8 cellular contexts compared by ENCODE assay signal in the genomic region with DNA sequence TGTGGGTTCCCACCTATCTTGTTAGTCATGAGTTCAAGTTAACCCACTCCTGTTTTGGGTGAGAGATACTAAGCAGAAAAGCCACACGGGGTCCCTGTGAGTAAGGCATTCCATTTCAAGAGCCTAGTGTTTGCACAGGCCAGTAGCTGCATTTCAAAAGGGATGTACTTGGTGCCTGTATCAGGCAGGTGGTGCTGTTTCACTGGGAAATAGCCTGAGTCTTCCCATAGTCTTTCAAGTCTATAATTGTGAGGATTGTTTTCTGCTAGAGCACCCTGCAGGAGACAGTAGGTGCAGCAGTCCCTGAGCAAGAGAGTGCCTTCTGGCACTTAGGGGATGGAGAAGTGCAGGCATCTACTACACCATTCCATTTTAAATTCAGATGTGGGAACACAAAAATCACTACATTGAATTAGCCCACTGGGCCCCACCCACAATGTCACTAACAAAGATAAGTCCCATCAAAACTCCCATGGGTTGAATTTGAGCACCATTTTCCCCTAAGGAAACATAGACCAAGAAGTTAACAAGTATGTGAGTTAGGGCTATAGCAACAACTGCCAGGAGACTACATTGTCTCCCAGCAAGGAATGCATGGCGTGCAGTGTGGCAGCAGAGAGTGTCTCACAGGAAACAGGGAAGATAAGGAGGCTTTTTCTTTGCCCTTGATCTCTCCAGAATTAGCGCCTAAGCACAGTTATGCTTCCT.
DNase-seq lines count a peak whose midpoint lies in the region; ATAC-seq and TF ChIP-seq lines count a peak whose summit lies in the region.

No MANE protein-coding gene starts in this region.

- peak; percentile 97 for ATAC-seq in HG02852 (IDR thresholded peaks at IDR 0.05; ENCODE audit: unreplicated experiment)
- peak; percentile 92 for ATAC-seq in left lobe of liver
- ATAC-seq in stimulated activated memory B cell treated with anti-CD40 and anti-IgM and Interleukin-4, amounts not matched to agents 10 μg/mL and 1 μg/mL and 100 μg/mL, for 72 hours: peak; percentile 71

- in situ Hi-C loops in GM13976 (cut with MboI; ENCODE audit: low sequenced_read_pairs, unreplicated experiment): no loop called here

- no peaks in the 10 kb centered on the region for H3K4me1 Mint-ChIP-seq in chondrocyte (ENCODE audit: low read depth)
- no peaks in the 10 kb centered on the region for H3K4me1 Mint-ChIP-seq in stimulated activated memory B cell treated with anti-CD40 and anti-IgM and Interleukin-4, amounts not matched to agents 10 μg/mL and 1 μg/mL and 100 μg/mL, for 72 hours

- no peaks in the 10 kb centered on the region for H3K9me3 Mint-ChIP-seq in chondrocyte (ENCODE audit: low read depth)
- H3K9me3 Mint-ChIP-seq in stimulated activated memory B cell treated with anti-CD40 and anti-IgM and Interleukin-4, amounts not matched to agents 10 μg/mL and 1 μg/mL and 100 μg/mL, for 72 hours: no peaks in the 10 kb centered on the region

- no peak overlapping the region for H3K27ac Mint-ChIP-seq in chondrocyte (ENCODE audit: unreplicated experiment)
- H3K27ac Mint-ChIP-seq in stimulated activated memory B cell treated with anti-CD40 and anti-IgM and Interleukin-4, amounts not matched to agents 10 μg/mL and 1 μg/mL and 100 μg/mL, for 72 hours: no peak overlapping the region

- peaks cover 15% of the 10 kb centered on the region for H3K27me3 Mint-ChIP-seq in chondrocyte (ENCODE audit: low read depth)
- no peaks in the 10 kb centered on the region for H3K27me3 Mint-ChIP-seq in stimulated activated memory B cell treated with anti-CD40 and anti-IgM and Interleukin-4, amounts not matched to agents 10 μg/mL and 1 μg/mL and 100 μg/mL, for 72 hours

- DNase-seq in AG08395 (ENCODE audit: low spot score) (peak; percentile 83), GM13976 (ENCODE audit: low spot score) (peak; percentile 21), NCI-H1105 (lab: John Stamatoyannopoulos, UW) (peak; percentile 4), SW 1271 (lab: John Stamatoyannopoulos, UW) (peak; percentile 77 to 89), chondrocyte (ENCODE audit: low spot score) (no peak), left lobe of liver (ENCODE audit: low spot score) (peak; percentile 47)

- H3K36me3 Mint-ChIP-seq in chondrocyte (ENCODE audit: low read depth): no peaks in the 10 kb centered on the region
- no peaks in the 10 kb centered on the region for H3K36me3 Mint-ChIP-seq in stimulated activated memory B cell treated with anti-CD40 and anti-IgM and Interleukin-4, amounts not matched to agents 10 μg/mL and 1 μg/mL and 100 μg/mL, for 72 hours

- TF ChIP-seq CTCF in GM13976 (IDR thresholded peaks at IDR 0.05; ENCODE audit: borderline replicate concordance, control extremely low read depth, extremely low read depth, insufficient read depth, missing control alignments) (peak; percentile 56), chondrocyte (IDR thresholded peaks at IDR 0.05) (peak; percentile 82)

- no peak overlapping the region for H3K4me3 Mint-ChIP-seq in chondrocyte (ENCODE audit: unreplicated experiment)
- H3K4me3 Mint-ChIP-seq in stimulated activated memory B cell treated with anti-CD40 and anti-IgM and Interleukin-4, amounts not matched to agents 10 μg/mL and 1 μg/mL and 100 μg/mL, for 72 hours: no peak overlapping the region
